Comparison of ENCODE assay signal across 20 cellular contexts in genomic region chr22:43926349-43926710, GRCh38. TPM values are rescaled to one million over a fixed set of nuclear protein-coding genes. Genes with fewer than 3 reads are reported as not detected.
DNase-seq lines count a peak whose midpoint lies in the region; ATAC-seq and TF ChIP-seq lines count a peak whose summit lies in the region.
"Had no signal": no experiment of that assay in that cellular context is flagged by ENCODE, and none has a peak within 500 bp of the region (broad histone marks: within the 10 kb centered on the region; RNA-seq: fewer than 3 reads in every experiment).

No MANE protein-coding gene starts in this region.

- H3K9ac ChIP-seq in liver (ENCODE audit: low read depth in 1 of 2, low read length in 2 of 2) (peak overlapping the region in 1 of 2 donors; percentile 36), subcutaneous abdominal adipose tissue (ENCODE audit: low read length in 5 of 5) (no peak overlapping the region), colonic mucosa (ENCODE audit: low read depth in 2 of 2, low read length in 2 of 2) (no peak overlapping the region)

- H3K9me3 ChIP-seq in WERI-Rb-1 (ENCODE audit: severe bottlenecking) (no peaks in the 10 kb centered on the region), liver (ENCODE audit: control insufficient read depth in 4 of 4, low read length in 3 of 4) (no peaks in the 10 kb centered on the region), subcutaneous abdominal adipose tissue (ENCODE audit: control insufficient read depth in 5 of 5, low read length in 5 of 5) (peaks cover 0 to 3% (median 0%) of the 10 kb centered on the region in 5 donors), colonic mucosa (no peaks in the 10 kb centered on the region)

- DNase-seq in WERI-Rb-1 = no peak
- DNase-seq in epithelial cell of prostate (ENCODE audit: low read depth, low spot score) = no peak
- no peak for DNase-seq in NCI-H1436 treated with DMSO at 0.1 percent for 48 hours (lab: John Stamatoyannopoulos, UW)
- no peak for DNase-seq in colonic mucosa
- DNase-seq: CD8-positive, alpha-beta T cell; DMS79 treated with DMSO at 0.1 percent for 48 hours; GOT3; NCI-H1694; NCI-H2107; NCI-H446 treated with DMSO at 0.1 percent for 48 hours; NCI-H748 treated with DMSO at 0.1 percent for 48 hours had no signal

- H3K4me3 ChIP-seq in WERI-Rb-1 (ENCODE audit: low read depth, low read length) = no peak overlapping the region
- H3K4me3 ChIP-seq in liver (ENCODE audit: low read depth in 1 of 3, low read length in 3 of 3) = peak overlapping the region in 1 of 3 donors; percentile 43
- no peak overlapping the region for H3K4me3 ChIP-seq in subcutaneous abdominal adipose tissue (ENCODE audit: low read depth in 1 of 5, low read length in 5 of 5)
- H3K4me3 ChIP-seq in colonic mucosa = no peak overlapping the region
- H3K4me3 ChIP-seq: PC-9, SK-N-MC had no signal

- no peak for ATAC-seq in HG03342 (IDR thresholded peaks at IDR 0.05; ENCODE audit: unreplicated experiment)
- ATAC-seq in HG03439 (IDR thresholded peaks at IDR 0.05; ENCODE audit: unreplicated experiment) = no peak
- ATAC-seq: CD8-positive, alpha-beta T cell; Right ventricle myocardium inferior had no signal

- TF ChIP-seq RAD21 in liver (IDR thresholded peaks at IDR 0.05) = no peak

- H3K27me3 ChIP-seq in WERI-Rb-1 (ENCODE audit: insufficient read depth, low read depth, severe bottlenecking) (no peaks in the 10 kb centered on the region), liver (ENCODE audit: control insufficient read depth in 4 of 4, insufficient read depth in 4 of 4, low read length in 3 of 4) (no peaks in the 10 kb centered on the region), subcutaneous abdominal adipose tissue (ENCODE audit: control insufficient read depth in 5 of 5, insufficient read depth in 4 of 5, low read length in 5 of 5) (peaks cover 0 to 3% (median 0%) of the 10 kb centered on the region in 5 donors), colonic mucosa (peaks cover 7% of the 10 kb centered on the region)

- WGBS in liver = 40% methylated on average over 1 of the region's 1 CpG

- H3K27ac ChIP-seq in WERI-Rb-1 (peak overlapping the region; percentile 94), epithelial cell of prostate (peak overlapping the region; percentile 21), liver (ENCODE audit: low read depth in 1 of 2, low read length in 2 of 2) (peak overlapping the region; percentile 94 to 95), subcutaneous abdominal adipose tissue (ENCODE audit: low read depth, low read length) (peak overlapping the region; percentile 79), colonic mucosa (no peak overlapping the region)
- H3K27ac ChIP-seq: PC-9, SK-N-MC had no signal

- peaks cover 11 to 47% (median 43%) of the 10 kb centered on the region in 4 donors for H3K4me1 ChIP-seq in liver (ENCODE audit: control insufficient read depth in 4 of 4, insufficient read depth in 4 of 4, low read length in 3 of 4)
- H3K4me1 ChIP-seq in subcutaneous abdominal adipose tissue (ENCODE audit: control insufficient read depth in 5 of 5, insufficient read depth in 5 of 5, low read length in 5 of 5) = peaks cover 0 to 58% (median 11%) of the 10 kb centered on the region in 5 donors
- peaks cover 7% of the 10 kb centered on the region for H3K4me1 ChIP-seq in colonic mucosa

- no peak for TF ChIP-seq CTCF in WERI-Rb-1 (IDR thresholded peaks at IDR 0.05; ENCODE audit: low read depth, low read length)
- TF ChIP-seq CTCF in liver (IDR thresholded peaks at IDR 0.05; ENCODE audit: low read depth, low read length, missing input control) = no peak
- no peak for TF ChIP-seq CTCF in colonic mucosa (IDR thresholded peaks at IDR 0.05)

- H3K36me3 ChIP-seq in WERI-Rb-1 (peaks cover 50% of the 10 kb centered on the region), liver (ENCODE audit: control insufficient read depth in 4 of 4, insufficient read depth in 3 of 4, low read depth in 1 of 4, low read length in 3 of 4) (peaks cover 1 to 15% (median 11%) of the 10 kb centered on the region in 4 donors), subcutaneous abdominal adipose tissue (ENCODE audit: control insufficient read depth in 5 of 5, insufficient read depth in 5 of 5, low read length in 5 of 5) (peaks cover 0 to 9% (median 0%) of the 10 kb centered on the region in 5 donors), colonic mucosa (no peaks in the 10 kb centered on the region)

- intact Hi-C loops in colonic mucosa (cut with DNase I) = no loop called here

TF ChIP-seq in liver, 16 proteins besides CTCF, POLR2A, EP300 and RAD21:
- TF ChIP-seq HNF4G (IDR thresholded peaks at IDR 0.05) (no peak), FOXA1 (IDR thresholded peaks at IDR 0.05) (no peak), RXRA (IDR thresholded peaks at IDR 0.05) (no peak), GABPA (IDR thresholded peaks at IDR 0.05 in 1 of 2, conservative IDR thresholded peaks at IDR 0.05 in 1 of 2) (no peak), FOXA2 (IDR thresholded peaks at IDR 0.05) (no peak), JUND (IDR thresholded peaks at IDR 0.05) (no peak), EGR1 (IDR thresholded peaks at IDR 0.05; ENCODE audit: low read depth in 2 of 2) (no peak), TAF1 (conservative IDR thresholded peaks at IDR 0.05) (no peak), SP1 (IDR thresholded peaks at IDR 0.05) (no peak), NR2F2 (IDR thresholded peaks at IDR 0.05) (no peak), YY1 (IDR thresholded peaks at IDR 0.05) (no peak), ZBTB33 (IDR thresholded peaks at IDR 0.05) (no peak), HNF4A (conservative IDR thresholded peaks at IDR 0.05) (no peak)
TF ChIP-seq in liver: peak in this region for 0.

RNA-seq across cellular contexts. Expression of gene PNPLA3, which starts 2.7 kb away (rescaled TPM):
- total RNA-seq in liver (10 to 100 TPM; 29.6 to 59.1 TPM), colonic mucosa (1 to 10 TPM in 1 of 2 donors, under 1 TPM in 1; 0.15 to 1.6 TPM)
- 10 to 100 TPM; 15.9 to 19.9 TPM for polyA plus RNA-seq in liver
- total RNA-seq: CD8-positive, alpha-beta T cell had no signal
- polyA plus RNA-seq: IgD-negative memory B cell had no signal

RNA-seq across cellular contexts. Expression of gene SAMM50, which starts 28.9 kb away (rescaled TPM):
- total RNA-seq in liver (10 to 100 TPM; 28.4 to 30.1 TPM), colonic mucosa (10 to 100 TPM; 40.7 to 49.5 TPM)
- polyA plus RNA-seq in liver = 10 to 100 TPM; 19.2 to 23.6 TPM

RNA-seq across cellular contexts. Expression of gene PNPLA5, which starts 34.5 kb away (rescaled TPM):
- not detected for total RNA-seq in liver
- not detected for polyA plus RNA-seq in liver
- not detected for total RNA-seq in colonic mucosa
- total RNA-seq: CD8-positive, alpha-beta T cell; PC-9; Right ventricle myocardium inferior had no signal
- polyA plus RNA-seq: BJ, IgD-negative memory B cell had no signal

Comparison
In these comparisons a context has a peak if more than half of its experiments do, and no peak if none do; other contexts are left out.
1. RNA of gene PNPLA3, which starts 2.7 kb away (total RNA-seq): 29.6 to 59.1 TPM in liver; 0.15 to 1.6 TPM in colonic mucosa; every median in the first group is over 10 times any median in the second.